ENCODE assay signal across 8 cellular contexts in the genomic region with DNA sequence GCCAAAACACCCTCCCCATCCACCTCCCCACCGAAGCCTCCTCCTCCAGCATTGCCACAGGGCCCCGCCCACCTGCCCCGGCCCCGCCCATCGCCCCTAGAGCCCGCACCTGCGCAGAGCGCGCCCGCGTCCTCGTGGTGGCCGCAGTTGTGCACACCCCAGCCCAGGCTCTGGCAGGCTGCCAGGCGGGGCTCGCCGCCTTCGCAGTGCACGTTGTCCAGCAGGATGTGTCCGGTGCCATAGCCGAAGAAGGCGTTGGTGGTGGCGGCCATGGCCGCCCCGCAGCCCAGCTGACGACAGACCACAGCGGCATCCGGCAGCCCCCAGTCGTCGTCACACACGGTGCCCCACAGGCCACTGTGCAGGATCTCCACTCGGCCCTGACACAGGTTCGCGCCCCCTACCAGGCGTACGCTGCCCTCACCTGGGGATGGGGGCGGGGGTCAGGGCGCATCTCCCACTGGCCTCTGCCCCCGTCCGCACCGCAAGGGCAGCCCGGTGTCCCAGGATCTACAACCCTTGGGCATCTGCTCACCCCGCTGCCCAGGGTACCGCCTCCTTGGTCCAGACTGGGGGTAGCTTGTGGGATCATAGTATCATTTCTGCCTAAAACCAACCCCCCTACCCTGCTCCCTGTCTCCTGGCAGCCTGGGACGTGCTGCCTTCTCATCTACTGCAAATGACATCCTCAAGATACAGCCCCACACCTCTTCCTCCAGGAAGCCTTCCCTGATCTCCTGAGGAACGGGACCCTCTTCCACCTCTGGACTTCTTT. TPM values are rescaled to one million over a fixed set of nuclear protein-coding genes. Genes with fewer than 3 reads are reported as not detected.
DNase-seq lines count a peak whose midpoint lies in the region; ATAC-seq and TF ChIP-seq lines count a peak whose summit lies in the region.

No MANE protein-coding gene starts in this region.

- no peaks in the 10 kb centered on the region for H3K9me3 ChIP-seq in parathyroid adenoma (ENCODE audit: control insufficient read depth, low read length)
- H3K9me3 ChIP-seq in tibial artery: no peaks in the 10 kb centered on the region

- H3K27ac ChIP-seq in parathyroid adenoma (no peak overlapping the region), tibial artery (peak overlapping the region; percentile 21 to 26)

- no peaks in the 10 kb centered on the region for H3K79me2 ChIP-seq in parathyroid adenoma

- TF ChIP-seq CTCF in parathyroid adenoma (IDR thresholded peaks at IDR 0.05) (no peak), tibial artery (IDR thresholded peaks at IDR 0.05) (no peak)

- peak overlapping the region; percentile 48 for H3K4me3 ChIP-seq in parathyroid adenoma (ENCODE audit: low read depth, low read length)
- peak overlapping the region; percentile 49 to 56 for H3K4me3 ChIP-seq in tibial artery

- DNase-seq in CD1c-positive myeloid dendritic cell (ENCODE audit: extremely low spot score) (peak; percentile 89), RPMI7951 (ENCODE audit: low read depth) (peak; percentile 80), foreskin melanocyte (peak; percentile 35), tibial artery (peak; percentile 67 to 89), KG1 (lab: John Stamatoyannopoulos, UW) (no peak)
- DNase-seq in activated T-helper 9 cell treated with anti-CD3 and anti-CD28 coated beads, Interleukin-2, amount 50 U/mL, for 16 hours (ENCODE audit: low read depth): peak; percentile 77

- intact Hi-C loops in tibial artery (cut with DNase I; ENCODE audit: low total_unique reads): no loop called here

- peak overlapping the region; percentile 74 for H3K4me2 ChIP-seq in parathyroid adenoma (ENCODE audit: low read length)

- H3K36me3 ChIP-seq in parathyroid adenoma (ENCODE audit: control insufficient read depth, insufficient read depth, low read length): no peaks in the 10 kb centered on the region
- no peaks in the 10 kb centered on the region for H3K36me3 ChIP-seq in tibial artery

- H3K9ac ChIP-seq in parathyroid adenoma: no peak overlapping the region

- H2AFZ ChIP-seq in parathyroid adenoma: peak overlapping the region; percentile 77

- H3K4me1 ChIP-seq in parathyroid adenoma: peaks cover 6% of the 10 kb centered on the region
- H3K4me1 ChIP-seq in tibial artery: peaks cover 0 to 22% (median 17%) of the 10 kb centered on the region in 4 donors

- H3K27me3 ChIP-seq in parathyroid adenoma (ENCODE audit: control insufficient read depth, insufficient read depth, low read length): no peaks in the 10 kb centered on the region
- H3K27me3 ChIP-seq in tibial artery: no peaks in the 10 kb centered on the region

- ATAC-seq in HG02642 (IDR thresholded peaks at IDR 0.05; ENCODE audit: poor library complexity, unreplicated experiment): peak; percentile 26

RNA-seq across cellular contexts. Expression of a gene that starts 11.9 kb away (rescaled TPM):
- 0.10 and 0.60 TPM in 2 replicates for total RNA-seq in RPMI7951 (2014; rRNA removed; shearing (Covaris generic))

RNA-seq across cellular contexts. Expression of a gene that starts 27.2 kb away (rescaled TPM):
- 5.5 and 6.1 TPM in 2 replicates for total RNA-seq in RPMI7951 (2014; rRNA removed; shearing (Covaris generic))

RNA-seq across cellular contexts. Expression of a gene that starts 38.8 kb away (rescaled TPM):
- total RNA-seq in RPMI7951 (2014; rRNA removed; shearing (Covaris generic)): 80.4 and 89.8 TPM in 2 replicates
